Comparison of ENCODE assay signal across 21 cellular contexts in the genomic region with DNA sequence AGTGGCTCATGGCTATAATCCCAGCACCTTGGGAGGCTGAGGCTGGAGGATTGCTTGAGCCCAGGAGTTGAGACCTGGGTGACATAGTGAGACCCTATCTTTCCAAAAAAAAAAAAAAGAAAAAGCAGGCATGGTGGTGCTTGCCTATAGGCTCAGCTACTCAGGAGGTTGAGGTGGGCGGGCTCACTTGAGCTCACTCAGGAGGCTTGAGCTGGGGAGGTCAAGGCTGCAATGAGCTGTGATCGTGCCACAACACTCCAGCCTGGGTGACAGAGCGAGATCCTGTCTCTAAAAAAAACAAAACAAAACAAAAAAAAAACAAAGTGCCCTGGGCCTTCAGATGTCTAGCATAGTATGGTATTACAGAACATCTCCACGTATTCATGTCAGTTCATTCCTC. TPM values are rescaled to one million over a fixed set of nuclear protein-coding genes. Genes with fewer than 3 reads are reported as not detected.
DNase-seq lines count a peak whose midpoint lies in the region; ATAC-seq, FAIRE-seq and TF ChIP-seq lines count a peak whose summit lies in the region.
"Had no signal": no experiment of that assay in that cellular context is flagged by ENCODE, and none has a peak within 500 bp of the region (broad histone marks: within the 10 kb centered on the region; RNA-seq: fewer than 3 reads in every experiment).

No MANE protein-coding gene starts in this region.

- 87% methylated on average over 4 of the region's 4 CpGs for WGBS in A549 (ENCODE audit: missing lambda C conversion rate)
- WGBS in endodermal cell (ENCODE audit: insufficient coverage in 1 of 2, insufficient read length in 1 of 2), 2 experiments, result 96 to 100% methylated on average over 2 to 4 of the region's 4 CpGs
- WGBS in mesendoderm (ENCODE audit: extremely low coverage, insufficient coverage, low lambda C conversion rate), result no CpG with 5 or more reads among the region's 4 CpGs
- 80% methylated on average over 4 of the region's 4 CpGs for WGBS in right cardiac atrium

- TF ChIP-seq CTCF in A549 (IDR thresholded peaks at IDR 0.05), result no peak
- TF ChIP-seq CTCF in PC-3 (conservative IDR thresholded peaks at IDR 0.05; ENCODE audit: low read depth, low read length), result no peak
- no peak for TF ChIP-seq CTCF in endodermal cell (conservative IDR thresholded peaks at IDR 0.05)

- H3K23ac ChIP-seq in mesendoderm (ENCODE audit: low read length), result no peak overlapping the region

- H3K9me3 ChIP-seq in A549 (no peaks in the 10 kb centered on the region), PC-3 (ENCODE audit: low read length) (no peaks in the 10 kb centered on the region), endodermal cell (ENCODE audit: control insufficient read depth, low read length) (no peaks in the 10 kb centered on the region), right cardiac atrium (ENCODE audit: control insufficient read depth, low read length) (no peaks in the 10 kb centered on the region)
- H3K9me3 ChIP-seq: BE2C, HAP-1, Peyer's patch had no signal

- peaks cover 19% of the 10 kb centered on the region for H3K79me1 ChIP-seq in mesendoderm (ENCODE audit: low read length)

- H3K36me3 ChIP-seq in PC-3 (ENCODE audit: low read depth, low read length) (peaks cover 13% of the 10 kb centered on the region; the same call in 1 of the 2 replicates), endodermal cell (ENCODE audit: control insufficient read depth, insufficient read depth, low read length) (peaks cover 25% of the 10 kb centered on the region), mesendoderm (ENCODE audit: control insufficient read depth, insufficient read depth, low read length) (no peaks in the 10 kb centered on the region)
- H3K36me3 ChIP-seq: BE2C, HAP-1, Peyer's patch had no signal

- H2AK5ac ChIP-seq in mesendoderm (ENCODE audit: low read length), result no peak overlapping the region

- no peak for TF ChIP-seq RAD21 in A549 (conservative IDR thresholded peaks at IDR 0.05 in 1 of 2, IDR thresholded peaks at IDR 0.05 in 1 of 2)

- H3K4me1 ChIP-seq in A549 (peaks cover 56% of the 10 kb centered on the region), PC-3 (ENCODE audit: insufficient read depth, low read length) (peaks cover 43% of the 10 kb centered on the region), endodermal cell (ENCODE audit: control insufficient read depth, insufficient read depth, low read length) (peaks cover 2% of the 10 kb centered on the region), mesendoderm (ENCODE audit: control insufficient read depth, low read depth, low read length) (no peaks in the 10 kb centered on the region), right cardiac atrium (ENCODE audit: control insufficient read depth, insufficient read depth, low read length) (peaks cover 6% of the 10 kb centered on the region)
- H3K4me1 ChIP-seq: BE2C, HAP-1 had no signal

- intact Hi-C loops in PC-3 (cut with micrococcal nuclease), result loop anchor here (2.0 to 10.0 kb wide), 3 partner anchors 35 to 152 kb away; a partner anchor contains a TSS
- intact Hi-C loops in right cardiac atrium (cut with DNase I), result no loop called here

- H3K4me1 Mint-ChIP-seq in endodermal cell, result peaks cover 4% of the 10 kb centered on the region

- H3F3A ChIP-seq in PC-3 (ENCODE audit: low read length, unreplicated experiment), result peaks cover 7% of the 10 kb centered on the region

- no peak overlapping the region for H2BK15ac ChIP-seq in mesendoderm (replicated peaks; ENCODE audit: low read depth)

- H3K27ac Mint-ChIP-seq in endodermal cell, result no peak overlapping the region
- H3K27ac Mint-ChIP-seq: CD4-positive, CD25-positive, alpha-beta regulatory T cell had no signal

- no peak for TF ChIP-seq POLR2A in A549 (IDR thresholded peaks at IDR 0.05; ENCODE audit: low read length)

- H3K27me3 Mint-ChIP-seq in endodermal cell (ENCODE audit: insufficient read depth), result no peaks in the 10 kb centered on the region
- H3K27me3 Mint-ChIP-seq: CD4-positive, CD25-positive, alpha-beta regulatory T cell had no signal

- CTCF ChIA-PET in A549 (lab: Yijun Ruan, JAX) (no interaction called here), PC-3 (lab: Charles Lee) (no interaction called here)

- no peak overlapping the region for H3K56ac ChIP-seq in mesendoderm (ENCODE audit: low read length)

- H3K36me3 Mint-ChIP-seq in endodermal cell (ENCODE audit: low read depth), result peaks cover 13% of the 10 kb centered on the region
- H3K36me3 Mint-ChIP-seq: CD4-positive, CD25-positive, alpha-beta regulatory T cell had no signal

- H3K9me2 ChIP-seq in PC-3 (replicated peaks; ENCODE audit: low read length), result no peaks in the 10 kb centered on the region

- H3K4me2 ChIP-seq in A549 (peak overlapping the region; percentile 54), PC-3 (ENCODE audit: low read length) (peak overlapping the region; percentile 19), mesendoderm (ENCODE audit: low read length) (no peak overlapping the region)

- H2BK5ac ChIP-seq in mesendoderm (ENCODE audit: low read length), result no peak overlapping the region

- POLR2A ChIA-PET in A549 (lab: Yijun Ruan, JAX) (no interaction called here), PC-3 (lab: Charles Lee; ENCODE audit: unreplicated experiment) (no interaction called here)

- H3K27me3 ChIP-seq in PC-3 (ENCODE audit: low read length), result no peaks in the 10 kb centered on the region
- H3K27me3 ChIP-seq in endodermal cell (ENCODE audit: control insufficient read depth, insufficient read depth, low read length, poor library complexity, severe bottlenecking), result no peaks in the 10 kb centered on the region
- H3K27me3 ChIP-seq in mesendoderm (ENCODE audit: insufficient read depth, low read length, poor library complexity), result no peaks in the 10 kb centered on the region
- no peaks in the 10 kb centered on the region for H3K27me3 ChIP-seq in right cardiac atrium (ENCODE audit: control insufficient read depth, insufficient read depth)
- H3K27me3 ChIP-seq: BE2C, Peyer's patch had no signal

- H2BK120ac ChIP-seq in mesendoderm (ENCODE audit: low read depth, low read length), result no peak overlapping the region

- H3K27ac ChIP-seq in A549, result 0 out of 6 replicates have a peak overlapping the region, but pooled peaks of 1 of the 2 experiments have one; percentile 37
- H3K27ac ChIP-seq in PC-3 (ENCODE audit: low read length), result peak overlapping the region; percentile 52
- no peak overlapping the region for H3K27ac ChIP-seq in endodermal cell (ENCODE audit: low read depth, low read length)
- no peak overlapping the region for H3K27ac ChIP-seq in mesendoderm (ENCODE audit: low read depth, low read length)
- no peak overlapping the region for H3K27ac ChIP-seq in right cardiac atrium (ENCODE audit: low read length)
- H3K27ac ChIP-seq: Peyer's patch had no signal

- no peak overlapping the region for H2AFZ ChIP-seq in PC-3 (ENCODE audit: low read length)

- H3K9me3 Mint-ChIP-seq in endodermal cell, result no peaks in the 10 kb centered on the region
- H3K9me3 Mint-ChIP-seq: CD4-positive, CD25-positive, alpha-beta regulatory T cell had no signal

- H4K20me1 ChIP-seq in PC-3 (ENCODE audit: low read length), result peaks cover 63% of the 10 kb centered on the region

- no peak overlapping the region for H3K18ac ChIP-seq in mesendoderm (ENCODE audit: low read length)

- H3K4me3 Mint-ChIP-seq in endodermal cell, result no peak overlapping the region

- DNase-seq in A549 (ENCODE audit: low read depth in 1 of 2, low spot score in 1 of 2) (no peak), PC-3 (no peak), endodermal cell (peak; percentile 50), mesendoderm (peak; percentile 53), right cardiac atrium (no peak), DMS153 (lab: John Stamatoyannopoulos, UW) (no peak), NCI-H128 (lab: John Stamatoyannopoulos, UW; ENCODE audit: unreplicated experiment) (no peak), SK-N-DZ (ENCODE audit: low spot score) (no peak)
- DNase-seq: BE2C; CD4-positive, CD25-positive, alpha-beta regulatory T cell; COR-L47; DMS 273 treated with DMSO at 0.1 percent for 48 hours; GF-D8; KG1; NCI-H1417 treated with DMSO at 0.1 percent for 48 hours; NCI-H1930; NCI-H345; NCI-H526; Peyer's patch had no signal

- no TSS peak for BruUV-seq in PC-3 (replicated peaks; lab: Mats Ljungman, UMichigan)

- no peak overlapping the region for H4K5ac ChIP-seq in mesendoderm (ENCODE audit: low read length)

- no peak overlapping the region for H3K4ac ChIP-seq in mesendoderm (ENCODE audit: low read depth, low read length)

- H3K9ac ChIP-seq in PC-3 (ENCODE audit: low read length), result no peak overlapping the region
- H3K9ac ChIP-seq in endodermal cell (ENCODE audit: extremely low read depth, low read length, poor library complexity, severe bottlenecking), result no peak overlapping the region
- no peak overlapping the region for H3K9ac ChIP-seq in mesendoderm (ENCODE audit: low read length)

- no peak for TF ChIP-seq EP300 in A549 (IDR thresholded peaks at IDR 0.05)

- no peak for FAIRE-seq in A549 (lab: Jason Lieb, UNC)

- H3K4me3 ChIP-seq in A549, result no peak overlapping the region
- no peak overlapping the region for H3K4me3 ChIP-seq in PC-3 (ENCODE audit: low read length)
- no peak overlapping the region for H3K4me3 ChIP-seq in endodermal cell (ENCODE audit: low read length)
- no peak overlapping the region for H3K4me3 ChIP-seq in mesendoderm (ENCODE audit: low read length)
- no peak overlapping the region for H3K4me3 ChIP-seq in right cardiac atrium (ENCODE audit: low read length)
- H3K4me3 ChIP-seq: HAP-1, Peyer's patch had no signal

- H4K8ac ChIP-seq in mesendoderm (ENCODE audit: low read depth, low read length), result no peak overlapping the region

- no peak for ATAC-seq in A549
- no peak for ATAC-seq in PC-3
- ATAC-seq in right cardiac atrium, result no peak
- ATAC-seq: Right ventricle myocardium inferior had no signal

- peaks cover 90% of the 10 kb centered on the region for H3K79me2 ChIP-seq in PC-3 (ENCODE audit: low read length)
- peaks cover 21% of the 10 kb centered on the region for H3K79me2 ChIP-seq in mesendoderm (ENCODE audit: control insufficient read depth, insufficient read depth, low read length)

TF ChIP-seq in A549, 52 proteins besides CTCF, POLR2A, EP300 and RAD21 (continues in another document):
- TF ChIP-seq MAFK (IDR thresholded peaks at IDR 0.05; ENCODE audit: partially characterized antibody) (no peak), RFX5 (IDR thresholded peaks at IDR 0.05) (no peak)

RNA-seq across cellular contexts. Expression of a gene that starts 42.9 kb away (rescaled TPM):
- polyA plus RNA-seq in A549 (2011; rRNA removed) (12.0 and 21.4 TPM in 2 replicates), A549 (2017; fragmentation: RNase III; extraction: RNeasy Plus Mini Kit Qiagen cat#74134 plus additional on column Dnase treatment) (50.0 to 53.4 TPM (median 52.4 TPM) in 3 replicates), right cardiac atrium (50.1 TPM)
- polyA plus RNA-seq in A549 (2012; cell fraction: cytosol; rRNA removed), result 7.9 and 10.6 TPM in 2 replicates
- polyA plus RNA-seq in A549 (2012; cell fraction: nucleus; rRNA removed), result 8.3 and 14.5 TPM in 2 replicates
- polyA minus RNA-seq in A549 (2011; rRNA and poly(A)+ RNA removed), result 19.3 and 27.2 TPM in 2 replicates
- total RNA-seq in PC-3 (2014; rRNA removed) (22.2 and 23.7 TPM in 2 replicates), endodermal cell (10 to 100 TPM; 67.1 to 86.2 TPM), right cardiac atrium (10 to 100 TPM; 65.2 to 91.4 (median 80.7) TPM)
- polyA plus RNA-seq in endodermal cell (2013, experiment 1 of 2), result 105 TPM
- polyA plus RNA-seq in endodermal cell (2013, experiment 2 of 2), result 99.2 TPM
- 37.9 TPM for polyA plus RNA-seq in mesendoderm (2013, experiment 1 of 2)
- polyA plus RNA-seq in mesendoderm (2013, experiment 2 of 2), result 41.6 TPM
- polyA plus RNA-seq in SK-N-DZ (2014; cell fraction: cytosol; rRNA removed), result 13.4 and 14.8 TPM in 2 replicates
- polyA plus RNA-seq in SK-N-DZ (2014; cell fraction: nucleus; rRNA removed), result 8.4 and 18.4 TPM in 2 replicates

Comparison
In these comparisons a context has a peak if more than half of its experiments do, and no peak if none do; other contexts are left out.
1. DNase-seq: peak in endodermal cell (single experiment) and mesendoderm (single experiment); none in A549 (0 of 2), PC-3 (single experiment), right cardiac atrium (0 of 3), DMS153 (single experiment), NCI-H128 (single experiment) and SK-N-DZ (single experiment).